26 cellular contexts compared by ENCODE assay signal in genomic region chr4:38106301-38106700, GRCh38.
DNase-seq lines count a peak whose midpoint lies in the region; ATAC-seq and TF ChIP-seq lines count a peak whose summit lies in the region.
"Had no signal": no experiment of that assay in that cellular context is flagged by ENCODE, and none has a peak within 500 bp of the region (broad histone marks: within the 10 kb centered on the region; RNA-seq: fewer than 3 reads in every experiment).

No MANE protein-coding gene starts in this region.

- H2BK5ac ChIP-seq in IMR-90 (ENCODE audit: low read depth, low read length, poor library complexity, severe bottlenecking): peak overlapping the region; percentile 27

- H2BK120ac ChIP-seq in IMR-90 (ENCODE audit: low read depth, low read length): peak overlapping the region; percentile 52; the same call in 1 of the 2 replicates

- H2AFZ ChIP-seq in IMR-90 (replicated peaks; ENCODE audit: low read length, poor library complexity): peak overlapping the region; percentile 40
- H2AFZ ChIP-seq: GM23338 had no signal

- peaks cover 18% of the 10 kb centered on the region for H3K9me1 ChIP-seq in IMR-90 (ENCODE audit: insufficient read depth, low read length)

- intact Hi-C loops in IMR-90 (cut with micrococcal nuclease): no loop called here
- intact Hi-C loops in posterior vena cava (cut with DNase I): no loop called here

- H3K9ac ChIP-seq in IMR-90 (ENCODE audit: low read depth, low read length): no peak overlapping the region; the same call in 1 of the 2 replicates
- H3K9ac ChIP-seq: BLaER1 treated with 17β-estradiol and CSF1 and Interleukin-3, amounts not matched to agents 10 nM and 100 nM had no signal

- peak overlapping the region; percentile 59 for H3K23ac ChIP-seq in IMR-90 (ENCODE audit: low read depth, low read length)

- no peak for TF ChIP-seq RAD21 in IMR-90 (IDR thresholded peaks at IDR 0.05; ENCODE audit: low read length)

- H3K4ac ChIP-seq in IMR-90 (ENCODE audit: low read depth, low read length): peak overlapping the region; percentile 37

- H4K20me1 ChIP-seq in IMR-90 (ENCODE audit: insufficient read depth, low read length): no peaks in the 10 kb centered on the region

- no peak overlapping the region; the same call in 2 of the 3 replicates for H2BK15ac ChIP-seq in IMR-90 (ENCODE audit: low read depth, low read length)

- POLR2A ChIA-PET in IMR-90 (lab: Charles Lee; ENCODE audit: unreplicated experiment): no interaction called here

- TF ChIP-seq POLR2A in IMR-90 (IDR thresholded peaks at IDR 0.05; ENCODE audit: low read depth, low read length): no peak

- H3K4me1 ChIP-seq in IMR-90 (ENCODE audit: control insufficient read depth, insufficient read depth, low read length): peaks cover 21% of the 10 kb centered on the region
- H3K4me1 ChIP-seq: adrenal gland had no signal

- no peaks in the 10 kb centered on the region for H3K27me3 ChIP-seq in IMR-90 (ENCODE audit: control insufficient read depth, insufficient read depth, low read length)
- H3K27me3 ChIP-seq: adrenal gland; BLaER1 treated with 17β-estradiol and CSF1 and Interleukin-3, amounts not matched to agents 10 nM and 100 nM; suprapubic skin had no signal

- ATAC-seq in IMR-90 (ENCODE audit: low read depth): no peak
- ATAC-seq in GM18873 (IDR thresholded peaks at IDR 0.05; ENCODE audit: low FRiP score, unreplicated experiment): no peak
- ATAC-seq: SK-N-SH treated with all-trans-retinoic acid at 6 μM for 48 hours had no signal

- peak overlapping the region; percentile 46 for H2BK20ac ChIP-seq in IMR-90 (ENCODE audit: low read depth, low read length)

- H3K4me2 ChIP-seq in IMR-90 (ENCODE audit: low read depth, low read length): no peak overlapping the region
- H3K4me2 ChIP-seq: GM23338 had no signal

- H3K36me3 ChIP-seq in IMR-90 (ENCODE audit: control insufficient read depth, insufficient read depth, low read length): no peaks in the 10 kb centered on the region; the same call in 1 of the 2 replicates

- H2AK9ac ChIP-seq in IMR-90 (replicated peaks; ENCODE audit: low read depth, low read length, poor library complexity): peak overlapping the region; percentile 83

- H3K56ac ChIP-seq in IMR-90 (ENCODE audit: extremely low read depth, insufficient read depth, low read length): no peak overlapping the region

- peak overlapping the region; percentile 54 for H3K18ac ChIP-seq in IMR-90 (ENCODE audit: low read depth, low read length)

- H2AK5ac ChIP-seq in IMR-90 (ENCODE audit: low read depth, low read length): no peak overlapping the region

- H3K14ac ChIP-seq in IMR-90 (replicated peaks; ENCODE audit: low read depth, low read length): peak overlapping the region; percentile 50

- DNase-seq in AG10803 (ENCODE audit: low read depth) (peak; percentile 41), IMR-90 (peak; percentile 68), cardiac fibroblast (ENCODE audit: low read depth in 2 of 2) (peak; percentile 67 to 86), iris pigment epithelial cell (ENCODE audit: low read depth) (peak; percentile 67), NCI-H146 (lab: John Stamatoyannopoulos, UW) (no peak), posterior vena cava (ENCODE audit: low spot score) (no peak), NOMO-1 treated with DMSO at 0.1 percent for 48 hours (lab: John Stamatoyannopoulos, UW; ENCODE audit: unreplicated experiment) (no peak)
- DNase-seq: activated B cell treated with CpG ODN at 0.5 μM for 24 hours; activated CD4-positive, alpha-beta T cell treated with anti-CD3 and anti-CD28 coated beads, Interleukin-2, amount 50 U/mL, for 4 hours; activated naive CD4-positive, alpha-beta T cell; activated T-cell treated with anti-CD3 and anti-CD28 coated beads for 4 hours; adrenal gland; head of caudate nucleus; left cardiac atrium; midbrain; NCI-H2081 treated with DMSO at 0.1 percent for 48 hours; nephron progenitor cell; RPMI8226; stimulated activated CD4-positive, alpha-beta T cell treated with anti-CD3 and anti-CD28 coated beads, Interleukin-1b, Interleukin-23, amount 100 ng/mL, for 48 hours; T-helper 9 cell had no signal

- H3K9me3 ChIP-seq in IMR-90 (ENCODE audit: control insufficient read depth, insufficient read depth, low read length): no peaks in the 10 kb centered on the region
- H3K9me3 ChIP-seq: adrenal gland; BLaER1 treated with 17β-estradiol and CSF1 and Interleukin-3, amounts not matched to agents 10 nM and 100 nM; suprapubic skin had no signal

- no CpG with 5 or more reads among the region's 4 CpGs for WGBS in IMR-90 (ENCODE audit: extremely low coverage in 2 of 2, insufficient read length in 1 of 2), 2 experiments

- CTCF ChIA-PET in IMR-90 (lab: Yijun Ruan, JAX): no interaction called here

- no peak overlapping the region for H3K27ac ChIP-seq in IMR-90 (ENCODE audit: insufficient read depth, low read length)
- H3K27ac ChIP-seq: suprapubic skin had no signal

- no peak overlapping the region for H3K4me3 ChIP-seq in AG10803 (ENCODE audit: low read length)
- no peak overlapping the region for H3K4me3 ChIP-seq in IMR-90 (ENCODE audit: insufficient read depth, low read depth, low read length)
- no peak overlapping the region for H3K4me3 ChIP-seq in cardiac fibroblast (replicated peaks in 1 of 2; ENCODE audit: low read depth in 2 of 2, low read length in 2 of 2)
- H3K4me3 ChIP-seq: adrenal gland; BLaER1 treated with 17β-estradiol and CSF1 and Interleukin-3, amounts not matched to agents 10 nM and 100 nM; GM23338; skin epidermis; suprapubic skin had no signal

- no peak for TF ChIP-seq CTCF in AG10803 (conservative IDR thresholded peaks at IDR 0.05; ENCODE audit: low read length)
- no peak for TF ChIP-seq CTCF in IMR-90 (conservative IDR thresholded peaks at IDR 0.05; ENCODE audit: low read depth, low read length)
- no peak for TF ChIP-seq CTCF in cardiac fibroblast (IDR thresholded peaks at IDR 0.05; ENCODE audit: low read depth, low read length)

- dilution Hi-C loops in IMR-90 (cut with HindIII; ENCODE audit: low sequenced_read_pairs, unreplicated experiment): no loop called here

- no TSS peak for BruUV-seq in IMR-90 (replicated peaks; lab: Mats Ljungman, UMichigan)

- H4K5ac ChIP-seq in IMR-90 (ENCODE audit: low read depth, low read length): peak overlapping the region; percentile 43; the same call in 1 of the 2 replicates

- peak overlapping the region in 1 of 2 experiments; percentile 45; a peak in 1 of 4 replicates for H4K8ac ChIP-seq in IMR-90 (ENCODE audit: low read depth in 2 of 2, low read length in 2 of 2)

- peaks cover 5 to 16% of the 10 kb centered on the region in 2 experiments; a peak in 2 of 4 replicates for H3K79me1 ChIP-seq in IMR-90 (ENCODE audit: low read depth in 1 of 2, low read length in 2 of 2)

- in situ Hi-C loops in IMR-90 (cut with MboI; ENCODE audit: low sequenced_read_pairs): no loop called here

- H4K91ac ChIP-seq in IMR-90 (ENCODE audit: insufficient read depth, low read depth, low read length): peak overlapping the region; percentile 24; the same call in 1 of the 2 replicates

TF ChIP-seq in IMR-90, 13 proteins besides CTCF, POLR2A, EP300 and RAD21:
- TF ChIP-seq MAFK (IDR thresholded peaks at IDR 0.05; ENCODE audit: low read depth, low read length) (peak; percentile 43; the same call in 1 of the 2 replicates), CEBPB (IDR thresholded peaks at IDR 0.05; ENCODE audit: low read depth, low read length) (no peak)

Comparison
In these comparisons a context has a peak if more than half of its experiments do, and no peak if none do; other contexts are left out.
1. DNase-seq: peak in AG10803 (single experiment), IMR-90 (single experiment), cardiac fibroblast (2 of 2) and iris pigment epithelial cell (single experiment); none in NCI-H146 (single experiment), posterior vena cava (single experiment) and NOMO-1 treated with DMSO at 0.1 percent for 48 hours (single experiment).